In genomic region chr2:26968001-26968400, GRCh38 we compare ENCODE assay signal across 30 cellular contexts. TPM values are rescaled to one million over a fixed set of nuclear protein-coding genes. Genes with fewer than 3 reads are reported as not detected.
DNase-seq lines count a peak whose midpoint lies in the region; ATAC-seq, FAIRE-seq and TF ChIP-seq lines count a peak whose summit lies in the region.
"Had no signal": no experiment of that assay in that cellular context is flagged by ENCODE, and none has a peak within 500 bp of the region (broad histone marks: within the 10 kb centered on the region; RNA-seq: fewer than 3 reads in every experiment).

No MANE protein-coding gene starts in this region.

- H4K20me1 ChIP-seq in mammary epithelial cell (ENCODE audit: insufficient read depth, low read length), result no peaks in the 10 kb centered on the region

- H3K4me3 ChIP-seq in mammary epithelial cell (replicated peaks in 1 of 3; ENCODE audit: insufficient read depth in 1 of 3, low read depth in 2 of 3, low read length in 3 of 3), result no peak overlapping the region
- H3K4me3 ChIP-seq in mucosa of descending colon, result no peak overlapping the region
- no peak overlapping the region for H3K4me3 ChIP-seq in pancreas
- H3K4me3 ChIP-seq: ovary had no signal

- H3K4me1 ChIP-seq in mammary epithelial cell (ENCODE audit: insufficient read depth, low read length), result peaks cover 13% of the 10 kb centered on the region
- H3K4me1 ChIP-seq in mucosa of descending colon (ENCODE audit: low read depth), result peaks cover 32% of the 10 kb centered on the region
- peaks cover 0 to 13% (median 5%) of the 10 kb centered on the region in 3 donors for H3K4me1 ChIP-seq in pancreas

- H3K9ac ChIP-seq in mammary epithelial cell (ENCODE audit: insufficient read depth, low read length), result no peak overlapping the region
- H3K9ac ChIP-seq: KMS-11 had no signal

- POLR2A ChIA-PET in CD4-positive, alpha-beta T cell (lab: Charles Lee), result interaction anchor here (0.5 kb wide), 1 partner anchor 21 kb away, joined by 3 read pairs; no protein-coding TSS in a partner anchor

- no peak for FAIRE-seq in pancreas (lab: Jason Lieb, UNC)
- FAIRE-seq: keratinocyte had no signal

- peaks cover 22% of the 10 kb centered on the region for H3K79me2 ChIP-seq in mammary epithelial cell (ENCODE audit: insufficient read depth, low read length)

- H3K36me3 ChIP-seq in mammary epithelial cell (ENCODE audit: insufficient read depth, low read length) (no peaks in the 10 kb centered on the region), mucosa of descending colon (ENCODE audit: low read depth) (no peaks in the 10 kb centered on the region), pancreas (no peaks in the 10 kb centered on the region)
- H3K36me3 ChIP-seq: ovary had no signal

- BruUV-seq in mammary epithelial cell (replicated peaks; lab: Mats Ljungman, UMichigan), result no TSS peak

- CTCF ChIA-PET in CD4-positive, alpha-beta T cell (lab: Charles Lee), result interaction anchor here (1.1 to 2.3 kb wide), 3 partner anchors 49 to 335 kb away, joined by 3 to 7 read pairs (median 5); no protein-coding TSS in a partner anchor
- CTCF ChIA-PET in mammary epithelial cell (lab: Charles Lee; ENCODE audit: low non-redundant PET), result no interaction called here

- no peaks in the 10 kb centered on the region for H3K9me3 ChIP-seq in CD4-positive, alpha-beta T cell (ENCODE audit: control insufficient read depth, low read length)
- H3K9me3 ChIP-seq in mammary epithelial cell (replicated peaks; ENCODE audit: insufficient read depth, low read length) (no peaks in the 10 kb centered on the region), mucosa of descending colon (no peaks in the 10 kb centered on the region), pancreas (no peaks in the 10 kb centered on the region)
- H3K9me3 ChIP-seq: ovary had no signal

- H2AFZ ChIP-seq in mammary epithelial cell (ENCODE audit: low read depth, low read length), result no peak overlapping the region

- in situ Hi-C loops in mammary epithelial cell (cut with MboI; ENCODE audit: low sequenced_read_pairs in 2 of 2), result loop anchor here (5.0 to 25.0 kb wide), 2 partner anchors 44 to 319 kb away; partner anchors contain the start of genes DNAJC5G (in 1 of the 2) and TRIM54 (in 1 of the 2)

- ATAC-seq in CD4-positive, alpha-beta T cell (ENCODE audit: poor library complexity), result no peak
- ATAC-seq in mucosa of descending colon, result peak; percentile 81
- no peak for ATAC-seq in pancreas
- ATAC-seq: CD8-positive, alpha-beta T cell; SK-N-SH treated with all-trans-retinoic acid at 6 μM for 48 hours had no signal

- peaks cover 10% of the 10 kb centered on the region for H3K27me3 ChIP-seq in CD4-positive, alpha-beta T cell (ENCODE audit: control insufficient read depth, insufficient read depth, low read length)
- H3K27me3 ChIP-seq in mammary epithelial cell (ENCODE audit: insufficient read depth, low read length), result no peaks in the 10 kb centered on the region
- H3K27me3 ChIP-seq in pancreas, result no peaks in the 10 kb centered on the region
- H3K27me3 ChIP-seq: ovary had no signal

- H3K27me3 Mint-ChIP-seq in CD4-positive, alpha-beta T cell, result peaks cover 40% of the 10 kb centered on the region

- peaks cover 30% of the 10 kb centered on the region for H3K4me1 Mint-ChIP-seq in CD4-positive, alpha-beta T cell (ENCODE audit: low read depth)

- H3K9me3 Mint-ChIP-seq in CD4-positive, alpha-beta T cell, result no peaks in the 10 kb centered on the region
- H3K9me3 Mint-ChIP-seq: activated CD4-positive, alpha-beta memory T cell treated with anti-CD3 and anti-CD28 coated beads, Interleukin-2, amount 10 ng/mL, durations not matched to agents 7 days and 5 days; activated T-helper 1 cell treated with anti-CD3 and anti-CD28 coated beads, Interleukin-12 subunit alpha, Interleukin-12 subunit beta, Interleukin-2, Interleukin-4 antibody, amounts not matched to agents 30 ng/mL and 10 ng/mL and 1 ng/mL, durations not matched to agents 14 hours and 24 hours and 36 hours; CD8-positive, alpha-beta T cell; H9 had no signal

- WGBS in mammary epithelial cell (ENCODE audit: low coverage, missing lambda C conversion rate), result 47% methylated on average over 3 of the region's 3 CpGs
- WGBS in pancreas, 2 donors, result 62 to 72% methylated on average over 3 of the region's 3 CpGs

- no peak for DNase-seq in CD4-positive, alpha-beta T cell
- DNase-seq in NCI-H226 (peak; percentile 20), mammary epithelial cell (peak; percentile 59), mucosa of descending colon (peak in 1 of 3 donors; percentile 46), cardiac septum (ENCODE audit: low spot score) (no peak), pancreas (no peak)
- no peak for DNase-seq in activated CD4-positive, CD25-positive, alpha-beta regulatory T cell (lab: John Stamatoyannopoulos, UW)
- DNase-seq in activated naive CD4-positive, alpha-beta T cell (lab: John Stamatoyannopoulos, UW), result no peak
- DNase-seq: activated CD4-positive, alpha-beta memory T cell treated with anti-CD3 and anti-CD28 coated beads, Interleukin-2, amount 10 ng/mL, durations not matched to agents 7 days and 5 days; activated CD8-positive, alpha-beta memory T cell treated with anti-CD3 and anti-CD28 coated beads, Interleukin-2, amount 50 U/mL, for 48 hours; activated naive CD4-positive, alpha-beta T cell treated with anti-CD3 and anti-CD28 coated beads, Interleukin-2, amount 50 U/mL, for 16 hours; amniotic stem cell; CD8-positive, alpha-beta T cell; cortex of kidney; DMS153; H9; head of caudate nucleus; NCI-H1417; NCI-H2029 treated with DMSO at 0.1 percent for 48 hours; NCI-H526; nephron progenitor cell; NK-92 treated with Interleukin-12 subunit alpha and Interleukin-12 subunit beta, amount 100 ng/mL, for 24 hours; ovary; Right ventricle myocardium superior; stimulated activated naive CD4-positive, alpha-beta T cell had no signal

- dilution Hi-C loops in mammary epithelial cell (cut with HindIII; ENCODE audit: low sequenced_read_pairs), result no loop called here

- H3K27ac Mint-ChIP-seq in CD4-positive, alpha-beta T cell, result no peak overlapping the region
- H3K27ac Mint-ChIP-seq: activated CD4-positive, alpha-beta memory T cell treated with anti-CD3 and anti-CD28 coated beads, Interleukin-2, amount 10 ng/mL, durations not matched to agents 7 days and 5 days; activated T-helper 1 cell treated with anti-CD3 and anti-CD28 coated beads, Interleukin-12 subunit alpha, Interleukin-12 subunit beta, Interleukin-2, Interleukin-4 antibody, amounts not matched to agents 30 ng/mL and 10 ng/mL and 1 ng/mL, durations not matched to agents 14 hours and 24 hours and 36 hours; B cell; CD8-positive, alpha-beta T cell; H9; nephron progenitor cell had no signal

- no peak overlapping the region for H3K4me2 ChIP-seq in mammary epithelial cell (ENCODE audit: insufficient read depth, low read depth, low read length)
- H3K4me2 ChIP-seq: KMS-11 had no signal

- intact Hi-C loops in CD4-positive, alpha-beta T cell (cut with DNase I, micrococcal nuclease), result no loop called here
- intact Hi-C loops in mammary epithelial cell (cut with micrococcal nuclease) (no loop called here), mucosa of descending colon (cut with DNase I, micrococcal nuclease) (loop anchor here (10.0 kb wide), 3 partner anchors 47 to 307 kb away; partner anchors contain the start of genes DNAJC5G (in 1 of the 2) and KHK (in 1 of the 2)), cardiac septum (cut with DNase I) (loop anchor here (2.0 kb wide), 1 partner anchor 117 kb away; no protein-coding TSS in a partner anchor), pancreas (cut with DNase I) (loop anchor here in 1 of 3 donors (10.0 kb wide), 1 partner anchor 117 kb away; the partner anchor contains the start of gene KHK)

- H3K4me3 Mint-ChIP-seq in CD4-positive, alpha-beta T cell, result peak overlapping the region; percentile 12
- H3K4me3 Mint-ChIP-seq: activated CD4-positive, alpha-beta memory T cell treated with anti-CD3 and anti-CD28 coated beads, Interleukin-2, amount 10 ng/mL, durations not matched to agents 7 days and 5 days had no signal

- TF ChIP-seq CTCF in CD4-positive, alpha-beta T cell (IDR thresholded peaks at IDR 0.05), result no peak
- TF ChIP-seq CTCF in mammary epithelial cell (conservative IDR thresholded peaks at IDR 0.05 in 1 of 2, IDR thresholded peaks at IDR 0.05 in 1 of 2; ENCODE audit: extremely low read depth in 1 of 2, insufficient read depth in 1 of 2, low read depth in 1 of 2, low read length in 2 of 2), result no peak
- TF ChIP-seq CTCF in mucosa of descending colon (IDR thresholded peaks at IDR 0.05), result no peak
- no peak for TF ChIP-seq CTCF in pancreas (IDR thresholded peaks at IDR 0.05)

- no peaks in the 10 kb centered on the region for H3K36me3 Mint-ChIP-seq in CD4-positive, alpha-beta T cell (ENCODE audit: low read depth)
- H3K36me3 Mint-ChIP-seq: CD8-positive, alpha-beta T cell had no signal

- no peak overlapping the region for H3K27ac ChIP-seq in CD4-positive, alpha-beta T cell (ENCODE audit: low read depth, low read length)
- H3K27ac ChIP-seq in mammary epithelial cell (ENCODE audit: insufficient read depth, low read depth, low read length) (no peak overlapping the region), pancreas (no peak overlapping the region)
- H3K27ac ChIP-seq: KMS-11, ovary had no signal

RNA-seq across cellular contexts. Expression of gene MAPRE3, which starts 2.4 kb away (rescaled TPM):
- total RNA-seq in CD4-positive, alpha-beta T cell, result 1 to 10 TPM; 3.4 to 4.5 TPM
- total RNA-seq in mammary epithelial cell, result 10 to 100 TPM; 10.2 to 25.0 TPM
- 12.3 TPM for polyA plus RNA-seq in mammary epithelial cell
- polyA minus RNA-seq in mammary epithelial cell, result 25.1 TPM
- 10 to 100 TPM; 23.9 to 36.1 (median 35.6) TPM for total RNA-seq in mucosa of descending colon
- 43.1 TPM for total RNA-seq in cardiac septum
- 10 to 100 TPM in 2 of 6 donors, 1 to 10 TPM in 4; 4.7 to 10.9 (median 8.2) TPM for total RNA-seq in pancreas
- polyA plus RNA-seq in pancreas, result 10 to 100 TPM; 35.7 to 56.8 TPM

Comparison
In these comparisons a context has a peak if more than half of its experiments do, and no peak if none do; other contexts are left out.
1. DNase-seq: peak in NCI-H226 (single experiment) and mammary epithelial cell (single experiment); none in CD4-positive, alpha-beta T cell (0 of 10), activated CD4-positive, CD25-positive, alpha-beta regulatory T cell (0 of 4), cardiac septum (single experiment), pancreas (0 of 6) and activated naive CD4-positive, alpha-beta T cell (0 of 4).
2. intact Hi-C loops: an anchor here in mucosa of descending colon (10.0 kb wide) and cardiac septum (2.0 kb wide); none called in CD4-positive, alpha-beta T cell and mammary epithelial cell.